Comparison of ENCODE assay signal across 24 cellular contexts in genomic region chr1:216064643-216065042, GRCh38.
DNase-seq lines count a peak whose midpoint lies in the region; ATAC-seq lines count a peak whose summit lies in the region.
"Had no signal": no experiment of that assay in that cellular context is flagged by ENCODE, and none has a peak within 500 bp of the region (broad histone marks: within the 10 kb centered on the region; RNA-seq: fewer than 3 reads in every experiment).

No MANE protein-coding gene starts in this region.

- H4K20me1 ChIP-seq in GM23248 (ENCODE audit: insufficient read depth), result no peaks in the 10 kb centered on the region

- H3F3A ChIP-seq in GM23248 (ENCODE audit: insufficient read depth), result no peaks in the 10 kb centered on the region

- no peak overlapping the region for H2AFZ ChIP-seq in GM23248

- H3K9me2 ChIP-seq in GM23248 (ENCODE audit: insufficient read depth), result no peaks in the 10 kb centered on the region

- peak; percentile 18 for DNase-seq in GM23248
- peak; percentile 4 for DNase-seq in NCI-H226
- peak; percentile 59 for DNase-seq in renal cortical epithelial cell (ENCODE audit: low read depth)
- no peak for DNase-seq in NCI-H1092 treated with DMSO at 0.1 percent for 48 hours (lab: John Stamatoyannopoulos, UW)
- DNase-seq: CD4-positive, CD25-positive, alpha-beta regulatory T cell; COR-L47; DMS 273 treated with DMSO at 0.1 percent for 48 hours; DND-41; GOT3; KBM-7; NCI-H1092; NCI-H1436 treated with DMSO at 0.1 percent for 48 hours; NCI-H2029; NCI-H345; NCI-H524; NCI-H774; NK-92 treated with Interleukin-12 subunit alpha and Interleukin-12 subunit beta, amount 100 ng/mL, for 24 hours; SJCRH30 had no signal

- in situ Hi-C loops in GM23248 (cut with MboI), result no loop called here

- H3K27ac ChIP-seq in GM23248, result no peak overlapping the region
- H3K27ac ChIP-seq: A549, SJCRH30 had no signal

- peak; percentile 84 for ATAC-seq in esophagus mucosa
- no peak for ATAC-seq in GM18511 (IDR thresholded peaks at IDR 0.05; ENCODE audit: unreplicated experiment)
- ATAC-seq in HG02798 (IDR thresholded peaks at IDR 0.05; ENCODE audit: poor library complexity, unreplicated experiment), result no peak
- ATAC-seq: A549, HCT116, HepG2 had no signal

- no peaks in the 10 kb centered on the region for H3K36me3 ChIP-seq in GM23248 (ENCODE audit: low read depth)
- H3K36me3 ChIP-seq: SJCRH30 had no signal

- no peak overlapping the region for H3K4me2 ChIP-seq in GM23248 (ENCODE audit: unreplicated experiment)
- H3K4me2 ChIP-seq: A549 had no signal

- H3K9me3 ChIP-seq in GM23248 (ENCODE audit: low read depth), result no peaks in the 10 kb centered on the region
- H3K9me3 ChIP-seq: A549, SJCRH30 had no signal

- H3K79me2 ChIP-seq in GM23248 (ENCODE audit: insufficient read depth), result no peaks in the 10 kb centered on the region

- no peak overlapping the region for H3K9ac ChIP-seq in GM23248

- H3K27me3 ChIP-seq in GM23248 (replicated peaks; ENCODE audit: insufficient read depth), result peaks cover 12% of the 10 kb centered on the region; the same call in 1 of the 2 replicates
- H3K27me3 ChIP-seq: SJCRH30 had no signal

- H3K4me1 ChIP-seq in GM23248 (ENCODE audit: insufficient read depth), result no peaks in the 10 kb centered on the region
- H3K4me1 ChIP-seq: A549, SJCRH30 had no signal

- no peak overlapping the region for H3K4me3 ChIP-seq in GM23248
- H3K4me3 ChIP-seq: A549, SJCRH30 had no signal
